1 cellular context compared by ENCODE assay signal in the genomic region with DNA sequence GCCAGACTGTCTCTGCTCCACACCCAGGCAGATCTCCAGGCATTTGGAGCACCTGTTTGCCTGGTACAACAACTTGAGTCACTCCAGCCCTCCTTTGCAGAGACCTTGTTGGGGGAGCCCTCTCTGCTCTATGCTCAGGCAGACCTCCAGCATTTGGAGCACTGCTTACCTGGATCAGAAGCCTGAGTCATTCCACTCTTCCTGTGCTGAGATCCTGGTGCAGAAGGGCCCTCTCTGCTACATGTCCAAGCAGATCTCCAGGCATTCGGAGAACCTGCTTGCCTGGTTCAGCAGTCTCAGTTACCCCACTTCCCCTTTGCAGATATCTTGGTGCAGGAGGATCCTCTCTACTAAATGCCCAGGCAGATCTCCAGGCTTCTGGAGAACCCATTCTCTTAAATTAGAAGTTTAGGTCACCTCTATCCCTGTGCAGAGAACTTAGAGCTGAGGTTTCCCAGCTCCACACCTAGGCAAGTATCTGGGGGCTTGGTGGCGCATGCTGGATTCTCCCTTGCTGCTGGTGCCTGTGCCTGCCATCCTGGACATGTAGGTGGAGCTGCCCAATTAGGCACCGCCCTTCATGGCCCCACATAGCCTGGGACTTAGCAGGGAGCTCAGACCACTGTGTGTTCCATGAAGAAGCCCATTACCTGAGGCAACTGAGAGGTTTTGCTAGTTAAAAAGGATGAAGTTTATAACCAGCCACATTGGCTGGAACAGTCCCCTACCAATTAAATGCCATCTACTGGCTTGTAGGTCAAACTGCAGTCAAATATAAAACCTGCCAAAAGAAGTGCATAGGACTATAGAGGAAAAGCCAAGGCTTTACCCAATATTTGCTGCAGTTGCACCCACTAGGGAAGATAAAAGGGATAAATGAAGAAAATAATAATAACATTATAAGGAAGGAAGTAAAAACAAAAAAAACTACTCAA.
TF ChIP-seq lines count a peak whose summit lies in the region.

No MANE protein-coding gene starts in this region.

TF ChIP-seq in SK-N-SH treated with all-trans-retinoic acid at 6 μM for 48 hours, 23 proteins besides CTCF, POLR2A, EP300 and RAD21 (continued from another document):
- TF ChIP-seq, protein P1, sequence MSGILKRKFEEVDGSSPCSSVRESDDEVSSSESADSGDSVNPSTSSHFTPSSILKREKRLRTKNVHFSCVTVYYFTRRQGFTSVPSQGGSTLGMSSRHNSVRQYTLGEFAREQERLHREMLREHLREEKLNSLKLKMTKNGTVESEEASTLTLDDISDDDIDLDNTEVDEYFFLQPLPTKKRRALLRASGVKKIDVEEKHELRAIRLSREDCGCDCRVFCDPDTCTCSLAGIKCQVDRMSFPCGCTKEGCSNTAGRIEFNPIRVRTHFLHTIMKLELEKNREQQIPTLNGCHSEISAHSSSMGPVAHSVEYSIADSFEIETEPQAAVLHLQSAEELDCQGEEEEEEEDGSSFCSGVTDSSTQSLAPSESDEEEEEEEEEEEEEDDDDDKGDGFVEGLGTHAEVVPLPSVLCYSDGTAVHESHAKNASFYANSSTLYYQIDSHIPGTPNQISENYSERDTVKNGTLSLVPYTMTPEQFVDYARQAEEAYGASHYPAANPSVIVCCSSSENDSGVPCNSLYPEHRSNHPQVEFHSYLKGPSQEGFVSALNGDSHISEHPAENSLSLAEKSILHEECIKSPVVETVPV (CRISPR knock-in tag; IDR thresholded peaks at IDR 0.05): no peak
- TF ChIP-seq PATZ1 (CRISPR knock-in tag; IDR thresholded peaks at IDR 0.05; ENCODE audit: borderline replicate concordance) (no peak), RARB (CRISPR knock-in tag; IDR thresholded peaks at IDR 0.05) (no peak), ZNF565 (CRISPR knock-in tag; conservative IDR thresholded peaks at IDR 0.05; ENCODE audit: low read depth) (no peak), ISL1 (CRISPR knock-in tag; IDR thresholded peaks at IDR 0.05) (no peak)
- TF ChIP-seq, protein P2, sequence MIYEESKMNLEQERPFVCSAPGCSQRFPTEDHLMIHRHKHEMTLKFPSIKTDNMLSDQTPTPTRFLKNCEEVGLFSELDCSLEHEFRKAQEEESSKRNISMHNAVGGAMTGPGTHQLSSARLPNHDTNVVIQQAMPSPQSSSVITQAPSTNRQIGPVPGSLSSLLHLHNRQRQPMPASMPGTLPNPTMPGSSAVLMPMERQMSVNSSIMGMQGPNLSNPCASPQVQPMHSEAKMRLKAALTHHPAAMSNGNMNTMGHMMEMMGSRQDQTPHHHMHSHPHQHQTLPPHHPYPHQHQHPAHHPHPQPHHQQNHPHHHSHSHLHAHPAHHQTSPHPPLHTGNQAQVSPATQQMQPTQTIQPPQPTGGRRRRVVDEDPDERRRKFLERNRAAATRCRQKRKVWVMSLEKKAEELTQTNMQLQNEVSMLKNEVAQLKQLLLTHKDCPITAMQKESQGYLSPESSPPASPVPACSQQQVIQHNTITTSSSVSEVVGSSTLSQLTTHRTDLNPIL (CRISPR knock-in tag; IDR thresholded peaks at IDR 0.05; ENCODE audit: low read depth): no peak
